Comparison of ENCODE assay signal across 8 cellular contexts in the genomic region with DNA sequence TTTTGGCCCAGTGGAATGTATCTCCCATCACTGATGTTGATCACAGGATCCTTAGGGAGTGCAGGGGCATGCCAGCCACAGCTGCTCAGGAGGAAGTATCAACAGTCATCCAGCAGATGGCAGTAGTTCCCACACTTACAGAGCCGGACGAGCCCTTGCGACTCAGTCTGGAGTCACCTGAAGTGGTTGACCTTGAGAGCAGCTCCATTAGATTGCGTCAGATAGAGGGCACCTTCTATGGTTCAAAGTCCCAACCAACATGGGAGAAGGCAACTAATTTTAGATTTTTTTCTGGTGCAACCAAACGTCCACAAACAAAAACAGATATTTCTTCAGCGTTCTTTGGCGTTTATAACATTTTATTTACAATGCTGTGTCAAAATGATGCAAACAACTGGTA.
DNase-seq lines count a peak whose midpoint lies in the region; ATAC-seq and TF ChIP-seq lines count a peak whose summit lies in the region.

No MANE protein-coding gene starts in this region.

- peak; percentile 100 for ATAC-seq in HG03159 (IDR thresholded peaks at IDR 0.05; ENCODE audit: unreplicated experiment)
- peak; percentile 99 to 100 (median 99) for ATAC-seq in right lobe of liver

- peaks cover 0 to 4% (median 1%) of the 10 kb centered on the region in 4 donors for H3K4me1 ChIP-seq in right lobe of liver

- 14% methylated on average over 7 of the region's 7 CpGs for WGBS in right lobe of liver (ENCODE audit: insufficient coverage, low coverage, low lambda C conversion rate, missing lambda C conversion rate)

- H3K9me3 ChIP-seq in right lobe of liver, result no peaks in the 10 kb centered on the region

- no peak overlapping the region for H3K27ac ChIP-seq in coronary artery
- no peak overlapping the region for H3K27ac ChIP-seq in right lobe of liver

- no peaks in the 10 kb centered on the region for H3K36me3 ChIP-seq in right lobe of liver

- no peak for TF ChIP-seq POLR2A in right lobe of liver (IDR thresholded peaks at IDR 0.05)

- no peaks in the 10 kb centered on the region for H3K27me3 ChIP-seq in right lobe of liver

- no peak overlapping the region for H3K4me3 ChIP-seq in WI38 (ENCODE audit: low read depth, low read length)
- no peak overlapping the region for H3K4me3 ChIP-seq in coronary artery
- no peak overlapping the region for H3K4me3 ChIP-seq in right lobe of liver

- intact Hi-C loops in right lobe of liver (cut with DNase I), result no loop called here

- TF ChIP-seq CTCF in WI38 (IDR thresholded peaks at IDR 0.05; ENCODE audit: low read depth, low read length), result peak; percentile 86
- TF ChIP-seq CTCF in coronary artery (IDR thresholded peaks at IDR 0.05), result peak; percentile 56
- TF ChIP-seq CTCF in right lobe of liver (IDR thresholded peaks at IDR 0.05), result peak; percentile 74 to 92 (median 86)

- DNase-seq in CD1c-positive myeloid dendritic cell (ENCODE audit: extremely low spot score) (peak; percentile 38), GM19238 (ENCODE audit: insufficient read length, low spot score) (peak; percentile 51), NCI-H2171 treated with DMSO at 0.1 percent for 48 hours (lab: John Stamatoyannopoulos, UW) (peak; percentile 93), coronary artery (ENCODE audit: low spot score) (no peak), right lobe of liver (peak; percentile 57 to 84 (median 74))
- DNase-seq in stimulated activated CD8-positive, alpha-beta memory T cell treated with anti-CD3 and anti-CD28 coated beads, Interleukin-2, amount 100 ng/mL, for 48 hours (ENCODE audit: low read depth in 2 of 2), result peak; percentile 16 to 21
